9 cellular contexts compared by ENCODE assay signal in genomic region chr4:146545102-146545501, GRCh38. TPM values are rescaled to one million over a fixed set of nuclear protein-coding genes. Genes with fewer than 3 reads are reported as not detected.
DNase-seq lines count a peak whose midpoint lies in the region; ATAC-seq and TF ChIP-seq lines count a peak whose summit lies in the region.
"Had no signal": no experiment of that assay in that cellular context is flagged by ENCODE, and none has a peak within 500 bp of the region (broad histone marks: within the 10 kb centered on the region; RNA-seq: fewer than 3 reads in every experiment).

No MANE protein-coding gene starts in this region.

- H3K4me3 ChIP-seq in adipocyte (ENCODE audit: low read length): no peak overlapping the region

- peaks cover 5% of the 10 kb centered on the region for H3K36me3 Mint-ChIP-seq in neural crest cell (ENCODE audit: low read depth)

- DNase-seq in adipocyte (ENCODE audit: low read depth) (peak; percentile 33), neural crest cell (ENCODE audit: low read depth, low spot score) (no peak), NCI-H146 treated with DMSO at 0.1 percent for 48 hours (lab: John Stamatoyannopoulos, UW; ENCODE audit: unreplicated experiment) (no peak), NCI-H146 (lab: John Stamatoyannopoulos, UW) (no peak), midbrain (lab: John Stamatoyannopoulos, UW) (no peak)
- no peak for DNase-seq in activated CD8-positive, alpha-beta memory T cell treated with anti-CD3 and anti-CD28 coated beads, Interleukin-2, amount 50 U/mL, for 48 hours
- DNase-seq: stimulated activated CD4-positive, alpha-beta T cell treated with anti-CD3 and anti-CD28 coated beads, Interleukin-4, amount 100 ng/mL, for 24 hours had no signal

- peaks cover 20% of the 10 kb centered on the region for H3K27me3 ChIP-seq in adipocyte (replicated peaks; ENCODE audit: control insufficient read depth, insufficient read depth, low read length)

- no peak overlapping the region for H3K9ac ChIP-seq in adipocyte (ENCODE audit: low read length)

- no peak overlapping the region for H3K27ac Mint-ChIP-seq in neural crest cell (ENCODE audit: unreplicated experiment)

- no peaks in the 10 kb centered on the region for H3K4me1 ChIP-seq in adipocyte (ENCODE audit: control insufficient read depth, insufficient read depth, low read length)

- peaks cover 17% of the 10 kb centered on the region for H3K9me3 Mint-ChIP-seq in neural crest cell

- H3K9me3 ChIP-seq in adipocyte (ENCODE audit: control insufficient read depth, low read length): peaks cover 12% of the 10 kb centered on the region

- no peaks in the 10 kb centered on the region for H3K4me1 Mint-ChIP-seq in neural crest cell

- TF ChIP-seq CTCF in neural crest cell (conservative IDR thresholded peaks at IDR 0.05): peak; percentile 43

- ATAC-seq in GM18502 (IDR thresholded peaks at IDR 0.05; ENCODE audit: poor library complexity, unreplicated experiment) (peak; percentile 68), HG03432 (IDR thresholded peaks at IDR 0.05; ENCODE audit: unreplicated experiment) (peak; percentile 50)

- H3K4me3 Mint-ChIP-seq in neural crest cell: no peak overlapping the region

- peaks cover 13% of the 10 kb centered on the region for H3K27me3 Mint-ChIP-seq in neural crest cell (ENCODE audit: low read depth)

- H3K36me3 ChIP-seq in adipocyte (ENCODE audit: control insufficient read depth, insufficient read depth, low read length, severe bottlenecking): no peaks in the 10 kb centered on the region

RNA-seq across cellular contexts. Expression of gene SLC10A7, which starts 23.4 kb away (rescaled TPM):
- total RNA-seq in neural crest cell: 10.6 and 10.7 TPM in 2 replicates
